8 cellular contexts compared by ENCODE assay signal in the genomic region with DNA sequence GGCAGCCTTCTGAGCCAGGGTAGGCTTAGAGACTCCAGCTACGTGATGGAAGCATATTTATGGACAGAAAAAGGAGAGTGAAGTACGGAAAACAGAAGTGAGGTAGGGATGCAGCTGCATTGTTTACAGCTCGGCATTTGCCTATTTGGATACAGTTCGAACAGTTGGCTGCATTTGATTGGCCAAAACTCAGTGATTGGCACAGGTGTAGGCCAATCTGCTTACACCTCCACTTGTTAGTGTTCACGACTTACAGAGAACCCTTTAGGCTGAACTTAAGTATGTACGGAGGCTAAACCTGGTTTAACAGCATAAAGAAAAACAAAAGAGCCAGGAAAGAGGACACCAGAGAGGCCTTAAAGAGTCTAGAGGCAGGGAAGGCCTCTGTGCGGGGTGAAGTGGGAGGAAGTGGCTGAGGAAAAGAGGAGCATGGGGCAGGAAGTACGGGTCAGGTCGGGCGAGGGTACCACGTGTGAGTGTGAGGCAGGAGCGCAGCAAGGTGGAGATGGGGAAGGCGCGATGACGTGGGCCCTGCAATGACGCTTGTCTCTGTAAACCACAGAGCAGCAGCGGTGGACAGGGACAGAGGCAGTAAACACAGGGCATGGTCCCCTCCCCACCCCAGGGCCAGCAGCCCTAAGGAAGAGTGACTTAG. TPM values are rescaled to one million over a fixed set of nuclear protein-coding genes. Genes with fewer than 3 reads are reported as not detected.
DNase-seq lines count a peak whose midpoint lies in the region; ATAC-seq and TF ChIP-seq lines count a peak whose summit lies in the region.

No MANE protein-coding gene starts in this region.

- H3K36me3 ChIP-seq in GM23248 (ENCODE audit: low read depth): no peaks in the 10 kb centered on the region

- DNase-seq in GM23248: peak; percentile 16
- DNase-seq in activated gamma-delta T cell treated with Interleukin-2 at 50 U/mL for 16 hours: peak; percentile 57
- DNase-seq in kidney tubule cell (ENCODE audit: low spot score): peak; percentile 45
- peak; percentile 49 to 81 for DNase-seq in stimulated activated effector memory CD8-positive, alpha-beta T cell treated with anti-CD3 and anti-CD28 coated beads, Interleukin-12 subunit alpha, Interleukin-12 subunit beta, amount 100 ng/mL, for 72 hours (ENCODE audit: low spot score in 2 of 2)

- no peaks in the 10 kb centered on the region for H3K79me2 ChIP-seq in GM23248 (ENCODE audit: insufficient read depth)

- H3K4me3 ChIP-seq in GM23248: no peak overlapping the region

- H3K4me1 ChIP-seq in GM23248 (ENCODE audit: insufficient read depth): no peaks in the 10 kb centered on the region

- no peak overlapping the region for H2AFZ ChIP-seq in GM23248

- 0 out of 2 replicates have a peak, but pooled peaks have one; percentile 6 for TF ChIP-seq POLR2A in Raji (IDR thresholded peaks at IDR 0.05; ENCODE audit: insufficient read depth, low read depth, low read length)

- no peak overlapping the region for H3K4me2 ChIP-seq in GM23248 (ENCODE audit: unreplicated experiment)

- WGBS in GM23248 (ENCODE audit: low coverage in 1 of 2, low lambda C conversion rate in 2 of 2, missing lambda C conversion rate in 2 of 2), 2 experiments: 58 to 59% methylated on average over 17 of the region's 17 CpGs

- peak overlapping the region; percentile 95 for H3K27ac Mint-ChIP-seq in stimulated activated effector memory CD8-positive, alpha-beta T cell treated with anti-CD3 and anti-CD28 coated beads, Interleukin-12 subunit alpha, Interleukin-12 subunit beta, amount 100 ng/mL, for 72 hours

- H3K36me3 Mint-ChIP-seq in stimulated activated effector memory CD8-positive, alpha-beta T cell treated with anti-CD3 and anti-CD28 coated beads, Interleukin-12 subunit alpha, Interleukin-12 subunit beta, amount 100 ng/mL, for 72 hours: no peaks in the 10 kb centered on the region

- H3K9ac ChIP-seq in GM23248: no peak overlapping the region

- H3K9me3 Mint-ChIP-seq in stimulated activated effector memory CD8-positive, alpha-beta T cell treated with anti-CD3 and anti-CD28 coated beads, Interleukin-12 subunit alpha, Interleukin-12 subunit beta, amount 100 ng/mL, for 72 hours: no peaks in the 10 kb centered on the region

- H3K4me3 Mint-ChIP-seq in stimulated activated effector memory CD8-positive, alpha-beta T cell treated with anti-CD3 and anti-CD28 coated beads, Interleukin-12 subunit alpha, Interleukin-12 subunit beta, amount 100 ng/mL, for 72 hours: peak overlapping the region; percentile 64

- no peaks in the 10 kb centered on the region for H3K9me3 ChIP-seq in GM23248 (ENCODE audit: low read depth)

- H3K9me2 ChIP-seq in GM23248 (ENCODE audit: insufficient read depth): no peaks in the 10 kb centered on the region

- no peaks in the 10 kb centered on the region for H4K20me1 ChIP-seq in GM23248 (ENCODE audit: insufficient read depth)

- no peaks in the 10 kb centered on the region for H3F3A ChIP-seq in GM23248 (ENCODE audit: insufficient read depth)

- peak; percentile 92 for ATAC-seq in stimulated activated effector memory CD8-positive, alpha-beta T cell treated with anti-CD3 and anti-CD28 coated beads, Interleukin-12 subunit alpha, Interleukin-12 subunit beta, amount 100 ng/mL, for 72 hours
- ATAC-seq in HG03039 (IDR thresholded peaks at IDR 0.05; ENCODE audit: unreplicated experiment) (no peak), HG03108 (IDR thresholded peaks at IDR 0.05; ENCODE audit: unreplicated experiment) (no peak), GM18519 (IDR thresholded peaks at IDR 0.05; ENCODE audit: low FRiP score, unreplicated experiment) (no peak)

- no peak overlapping the region for H3K27ac ChIP-seq in GM23248

- peaks cover 8% of the 10 kb centered on the region; the same call in 1 of the 2 replicates for H3K27me3 ChIP-seq in GM23248 (replicated peaks; ENCODE audit: insufficient read depth)

- peaks cover 53% of the 10 kb centered on the region for H3K4me1 Mint-ChIP-seq in stimulated activated effector memory CD8-positive, alpha-beta T cell treated with anti-CD3 and anti-CD28 coated beads, Interleukin-12 subunit alpha, Interleukin-12 subunit beta, amount 100 ng/mL, for 72 hours

- in situ Hi-C loops in GM23248 (cut with MboI): no loop called here

RNA-seq across cellular contexts. Expression of gene RSPH1, which starts 32.0 kb away (rescaled TPM):
- 0.32 TPM in 1 of 2 replicates, not detected in the other for total RNA-seq in GM23248 (2014; rRNA removed; shearing (Covaris generic))
- 0.14 TPM in 1 of 2 replicates, not detected in the other for polyA plus RNA-seq in GM23248 (2016; fragmentation: Nextera tagmentation; extraction: Ambion mirVana)

RNA-seq across cellular contexts. Expression of gene SLC37A1, which starts 49.7 kb away (rescaled TPM):
- not detected in 2 replicates for total RNA-seq in GM23248 (2014; rRNA removed; shearing (Covaris generic))
- polyA plus RNA-seq in GM23248 (2016; fragmentation: Nextera tagmentation; extraction: Ambion mirVana): 0.23 TPM in 1 of 2 replicates, not detected in the other
